Comparison of ENCODE assay signal across 20 cellular contexts in genomic region chr6:56661298-56661697, GRCh38. TPM values are rescaled to one million over a fixed set of nuclear protein-coding genes. Genes with fewer than 3 reads are reported as not detected.
DNase-seq lines count a peak whose midpoint lies in the region; ATAC-seq and TF ChIP-seq lines count a peak whose summit lies in the region.
"Had no signal": no experiment of that assay in that cellular context is flagged by ENCODE, and none has a peak within 500 bp of the region (broad histone marks: within the 10 kb centered on the region; RNA-seq: fewer than 3 reads in every experiment).

No MANE protein-coding gene starts in this region.

- no peak overlapping the region for H3K18ac ChIP-seq in IMR-90 (ENCODE audit: low read depth, low read length)

- no peaks in the 10 kb centered on the region for H3K9me3 ChIP-seq in IMR-90 (ENCODE audit: control insufficient read depth, insufficient read depth, low read length)
- no peaks in the 10 kb centered on the region for H3K9me3 ChIP-seq in NT2/D1 (ENCODE audit: insufficient read depth, low read length)
- no peaks in the 10 kb centered on the region for H3K9me3 ChIP-seq in mammary epithelial cell (replicated peaks; ENCODE audit: insufficient read depth, low read length)
- H3K9me3 ChIP-seq: heart right ventricle had no signal

- no peak for TF ChIP-seq RAD21 in IMR-90 (IDR thresholded peaks at IDR 0.05; ENCODE audit: low read length)

- H3K4me3 ChIP-seq in IMR-90 (ENCODE audit: insufficient read depth, low read depth, low read length) (no peak overlapping the region), NT2/D1 (ENCODE audit: insufficient read length, low read depth) (no peak overlapping the region), mammary epithelial cell (replicated peaks in 1 of 3; ENCODE audit: insufficient read depth in 1 of 3, low read depth in 2 of 3, low read length in 3 of 3) (no peak overlapping the region)
- H3K4me3 ChIP-seq: heart right ventricle had no signal

- no peak overlapping the region for H2BK20ac ChIP-seq in IMR-90 (ENCODE audit: low read depth, low read length)

- CTCF ChIA-PET in IMR-90 (lab: Yijun Ruan, JAX) (interaction anchor here (0.9 to 1.1 kb wide), 3 partner anchors 11 to 37 kb away, joined by 3 to 6 read pairs (median 3); no protein-coding TSS in a partner anchor), mammary epithelial cell (lab: Charles Lee; ENCODE audit: low non-redundant PET) (no interaction called here)

- H2AFZ ChIP-seq in IMR-90 (replicated peaks; ENCODE audit: low read length, poor library complexity), result no peak overlapping the region
- no peak overlapping the region for H2AFZ ChIP-seq in mammary epithelial cell (ENCODE audit: low read depth, low read length)

- H4K20me1 ChIP-seq in IMR-90 (ENCODE audit: insufficient read depth, low read length) (peaks cover 14% of the 10 kb centered on the region), mammary epithelial cell (ENCODE audit: insufficient read depth, low read length) (no peaks in the 10 kb centered on the region)

- H3K27ac ChIP-seq in IMR-90 (ENCODE audit: insufficient read depth, low read length) (no peak overlapping the region), mammary epithelial cell (ENCODE audit: insufficient read depth, low read depth, low read length) (peak overlapping the region; percentile 90)
- H3K27ac ChIP-seq: heart right ventricle, HL-60 had no signal

- H3K9ac ChIP-seq in IMR-90 (ENCODE audit: low read depth, low read length), result no peak overlapping the region
- no peak overlapping the region for H3K9ac ChIP-seq in NT2/D1 (ENCODE audit: insufficient read length, low read depth)
- peak overlapping the region; percentile 28 for H3K9ac ChIP-seq in mammary epithelial cell (ENCODE audit: insufficient read depth, low read length)

- H3K9me1 ChIP-seq in IMR-90 (ENCODE audit: insufficient read depth, low read length), result peaks cover 11% of the 10 kb centered on the region

- H4K8ac ChIP-seq in IMR-90 (ENCODE audit: low read depth in 2 of 2, low read length in 2 of 2), result no peak overlapping the region

- no peak for TF ChIP-seq CTCF in IMR-90 (conservative IDR thresholded peaks at IDR 0.05; ENCODE audit: low read depth, low read length)
- TF ChIP-seq CTCF in mammary epithelial cell (conservative IDR thresholded peaks at IDR 0.05 in 1 of 2, IDR thresholded peaks at IDR 0.05 in 1 of 2; ENCODE audit: extremely low read depth in 1 of 2, insufficient read depth in 1 of 2, low read depth in 1 of 2, low read length in 2 of 2), result no peak
- TF ChIP-seq CTCF in mesothelial cell of epicardium (IDR thresholded peaks at IDR 0.05; ENCODE audit: unreplicated experiment), result no peak

- no peaks in the 10 kb centered on the region for H3K27me3 Mint-ChIP-seq in mesothelial cell of epicardium (ENCODE audit: low read depth)
- H3K27me3 Mint-ChIP-seq: CD4-positive, CD25-positive, alpha-beta regulatory T cell; stimulated activated naive CD8-positive, alpha-beta T cell treated with anti-CD3 and anti-CD28 coated beads, Interleukin-15, amount 100 ng/mL, for 72 hours had no signal

- H3K4me2 ChIP-seq in IMR-90 (ENCODE audit: low read depth, low read length) (no peak overlapping the region), mammary epithelial cell (ENCODE audit: insufficient read depth, low read depth, low read length) (no peak overlapping the region)

- H3K27ac Mint-ChIP-seq in mesothelial cell of epicardium, result peak overlapping the region; percentile 17
- H3K27ac Mint-ChIP-seq: CD4-positive, CD25-positive, alpha-beta regulatory T cell; naive thymus-derived CD4-positive, alpha-beta T cell had no signal

- H3K9me3 Mint-ChIP-seq in mesothelial cell of epicardium, result no peaks in the 10 kb centered on the region
- H3K9me3 Mint-ChIP-seq: naive thymus-derived CD4-positive, alpha-beta T cell; stimulated activated naive CD8-positive, alpha-beta T cell treated with anti-CD3 and anti-CD28 coated beads, Interleukin-15, amount 100 ng/mL, for 72 hours had no signal

- no peak overlapping the region for H2BK5ac ChIP-seq in IMR-90 (ENCODE audit: low read depth, low read length, poor library complexity, severe bottlenecking)

- peaks cover 7% of the 10 kb centered on the region for H3K4me1 ChIP-seq in IMR-90 (ENCODE audit: control insufficient read depth, insufficient read depth, low read length)
- no peaks in the 10 kb centered on the region for H3K4me1 ChIP-seq in NT2/D1 (ENCODE audit: insufficient read depth, insufficient read length)
- H3K4me1 ChIP-seq in mammary epithelial cell (ENCODE audit: insufficient read depth, low read length), result peaks cover 60% of the 10 kb centered on the region

- POLR2A ChIA-PET in IMR-90 (lab: Charles Lee; ENCODE audit: unreplicated experiment), result no interaction called here

- H3K36me3 Mint-ChIP-seq in mesothelial cell of epicardium, result peaks cover 1% of the 10 kb centered on the region
- H3K36me3 Mint-ChIP-seq: CD4-positive, CD25-positive, alpha-beta regulatory T cell; naive thymus-derived CD4-positive, alpha-beta T cell had no signal

- H3K79me2 ChIP-seq in mammary epithelial cell (ENCODE audit: insufficient read depth, low read length), result peaks cover 22% of the 10 kb centered on the region

- peaks cover 43% of the 10 kb centered on the region for H3K4me1 Mint-ChIP-seq in mesothelial cell of epicardium
- H3K4me1 Mint-ChIP-seq: CD4-positive, CD25-positive, alpha-beta regulatory T cell; stimulated activated naive CD8-positive, alpha-beta T cell treated with anti-CD3 and anti-CD28 coated beads, Interleukin-15, amount 100 ng/mL, for 72 hours had no signal

- dilution Hi-C loops in IMR-90 (cut with HindIII; ENCODE audit: low sequenced_read_pairs, unreplicated experiment), result no loop called here
- dilution Hi-C loops in mammary epithelial cell (cut with HindIII; ENCODE audit: low sequenced_read_pairs), result no loop called here

- BruUV-seq in IMR-90 (replicated peaks; lab: Mats Ljungman, UMichigan) (no TSS peak), mammary epithelial cell (replicated peaks; lab: Mats Ljungman, UMichigan) (no TSS peak)

- peaks cover 44 to 70% of the 10 kb centered on the region in 2 experiments for H3K79me1 ChIP-seq in IMR-90 (ENCODE audit: low read depth in 1 of 2, low read length in 2 of 2)

- ATAC-seq in IMR-90 (ENCODE audit: low read depth) (no peak), GM18868 (IDR thresholded peaks at IDR 0.05; ENCODE audit: unreplicated experiment) (no peak)
- ATAC-seq: heart right ventricle; naive thymus-derived CD4-positive, alpha-beta T cell; stimulated activated naive CD8-positive, alpha-beta T cell treated with anti-CD3 and anti-CD28 coated beads, Interleukin-15, amount 100 ng/mL, for 72 hours had no signal

- no peak overlapping the region for H2BK15ac ChIP-seq in IMR-90 (ENCODE audit: low read depth, low read length)

- no peak overlapping the region for H2AK9ac ChIP-seq in IMR-90 (replicated peaks; ENCODE audit: low read depth, low read length, poor library complexity)

- WGBS in IMR-90 (ENCODE audit: extremely low coverage in 2 of 2, insufficient read length in 1 of 2), 2 experiments, result no CpG with 5 or more reads among the region's 4 CpGs
- WGBS in mammary epithelial cell (ENCODE audit: low coverage, missing lambda C conversion rate), result 100% methylated on average over 3 of the region's 4 CpGs

- no peak overlapping the region for H3K4ac ChIP-seq in IMR-90 (ENCODE audit: low read depth, low read length)

- H2AK5ac ChIP-seq in IMR-90 (ENCODE audit: low read depth, low read length), result no peak overlapping the region

- peak overlapping the region; percentile 81; the same call in 1 of the 2 replicates for H3K23ac ChIP-seq in IMR-90 (ENCODE audit: low read depth, low read length)

- H4K91ac ChIP-seq in IMR-90 (ENCODE audit: insufficient read depth, low read depth, low read length), result no peak overlapping the region

- no peak overlapping the region for H4K5ac ChIP-seq in IMR-90 (ENCODE audit: low read depth, low read length)

- in situ Hi-C loops in IMR-90 (cut with MboI; ENCODE audit: low sequenced_read_pairs) (no loop called here), mammary epithelial cell (cut with MboI; ENCODE audit: low sequenced_read_pairs in 2 of 2) (no loop called here)

- intact Hi-C loops in IMR-90 (cut with micrococcal nuclease), result no loop called here
- intact Hi-C loops in mammary epithelial cell (cut with micrococcal nuclease), result no loop called here

- H3K27me3 ChIP-seq in IMR-90 (ENCODE audit: control insufficient read depth, insufficient read depth, low read length) (no peaks in the 10 kb centered on the region), NT2/D1 (ENCODE audit: insufficient read depth, insufficient read length) (no peaks in the 10 kb centered on the region), mammary epithelial cell (ENCODE audit: insufficient read depth, low read length) (no peaks in the 10 kb centered on the region)
- H3K27me3 ChIP-seq: heart right ventricle had no signal

- H3K36me3 ChIP-seq in IMR-90 (ENCODE audit: control insufficient read depth, insufficient read depth, low read length) (peaks cover 2% of the 10 kb centered on the region), NT2/D1 (ENCODE audit: insufficient read depth, insufficient read length, low read length) (no peaks in the 10 kb centered on the region), mammary epithelial cell (ENCODE audit: insufficient read depth, low read length) (no peaks in the 10 kb centered on the region)

- no peak overlapping the region for H3K4me3 Mint-ChIP-seq in mesothelial cell of epicardium
- H3K4me3 Mint-ChIP-seq: CD4-positive, CD25-positive, alpha-beta regulatory T cell; naive thymus-derived CD4-positive, alpha-beta T cell; stimulated activated naive CD8-positive, alpha-beta T cell treated with anti-CD3 and anti-CD28 coated beads, Interleukin-15, amount 100 ng/mL, for 72 hours had no signal

- 0 out of 2 replicates have a peak overlapping the region, but pooled peaks have one; percentile 57 for H3K14ac ChIP-seq in IMR-90 (replicated peaks; ENCODE audit: low read depth, low read length)

- H2BK120ac ChIP-seq in IMR-90 (ENCODE audit: low read depth, low read length), result no peak overlapping the region

- no peak for TF ChIP-seq POLR2A in IMR-90 (IDR thresholded peaks at IDR 0.05; ENCODE audit: low read depth, low read length)

- no peak overlapping the region for H3K56ac ChIP-seq in IMR-90 (ENCODE audit: extremely low read depth, insufficient read depth, low read length)

- DNase-seq in IMR-90 (no peak), NT2/D1 (ENCODE audit: low read depth, low spot score) (peak; percentile 5), mammary epithelial cell (no peak), mesothelial cell of epicardium (ENCODE audit: low spot score in 2 of 2, unreplicated experiment in 2 of 2) (no peak), NCI-H1417 (lab: John Stamatoyannopoulos, UW) (no peak), T-helper 2 cell (no peak)
- no peak for DNase-seq in activated naive CD4-positive, alpha-beta T cell treated with anti-CD3 and anti-CD28 coated beads, Interleukin-2, amount 50 U/mL, for 16 hours
- DNase-seq: activated CD4-positive, alpha-beta T cell treated with anti-CD3 and anti-CD28 coated beads for 48 hours; activated effector memory CD4-positive, alpha-beta T cell treated with Interleukin-2 at 50 U/mL for 16 hours; amniotic stem cell; CD4-positive, CD25-positive, alpha-beta regulatory T cell; DMS53; heart right ventricle; islet precursor cell; naive thymus-derived CD4-positive, alpha-beta T cell; stimulated activated CD4-positive, alpha-beta T cell treated with anti-CD3 and anti-CD28 coated beads, Interleukin-1b, Interleukin-23, amount 100 ng/mL, for 48 hours; stimulated activated naive CD8-positive, alpha-beta T cell treated with anti-CD3 and anti-CD28 coated beads, Interleukin-15, amount 100 ng/mL, for 72 hours; T-helper 9 cell had no signal

RNA-seq across cellular contexts. Expression of gene DST, which starts 18.6 kb away (rescaled TPM):
- total RNA-seq in IMR-90 (2012; rRNA removed) (452 and 544 TPM in 2 replicates), mammary epithelial cell (1,000 to 10,000 TPM in 1 of 2 donors, 100 to 1,000 TPM in 1; 535 to 1,158 TPM), mesothelial cell of epicardium (302 to 317 TPM (median 306 TPM) in 3 replicates)
- polyA plus RNA-seq in IMR-90 (2012; rRNA removed) (80.7 and 97.7 TPM in 2 replicates), mammary epithelial cell (120 TPM)
- polyA plus RNA-seq in IMR-90 (2012; cell fraction: cytosol; rRNA removed), result 12.6 and 26.5 TPM in 2 replicates
- polyA plus RNA-seq in IMR-90 (2012; cell fraction: nucleus; rRNA removed; ENCODE audit: low replicate concordance), result 183 and 380 TPM in 2 replicates
- polyA minus RNA-seq in mammary epithelial cell, result 464 TPM
